Comparison of ENCODE assay signal across 7 cellular contexts in the genomic region with DNA sequence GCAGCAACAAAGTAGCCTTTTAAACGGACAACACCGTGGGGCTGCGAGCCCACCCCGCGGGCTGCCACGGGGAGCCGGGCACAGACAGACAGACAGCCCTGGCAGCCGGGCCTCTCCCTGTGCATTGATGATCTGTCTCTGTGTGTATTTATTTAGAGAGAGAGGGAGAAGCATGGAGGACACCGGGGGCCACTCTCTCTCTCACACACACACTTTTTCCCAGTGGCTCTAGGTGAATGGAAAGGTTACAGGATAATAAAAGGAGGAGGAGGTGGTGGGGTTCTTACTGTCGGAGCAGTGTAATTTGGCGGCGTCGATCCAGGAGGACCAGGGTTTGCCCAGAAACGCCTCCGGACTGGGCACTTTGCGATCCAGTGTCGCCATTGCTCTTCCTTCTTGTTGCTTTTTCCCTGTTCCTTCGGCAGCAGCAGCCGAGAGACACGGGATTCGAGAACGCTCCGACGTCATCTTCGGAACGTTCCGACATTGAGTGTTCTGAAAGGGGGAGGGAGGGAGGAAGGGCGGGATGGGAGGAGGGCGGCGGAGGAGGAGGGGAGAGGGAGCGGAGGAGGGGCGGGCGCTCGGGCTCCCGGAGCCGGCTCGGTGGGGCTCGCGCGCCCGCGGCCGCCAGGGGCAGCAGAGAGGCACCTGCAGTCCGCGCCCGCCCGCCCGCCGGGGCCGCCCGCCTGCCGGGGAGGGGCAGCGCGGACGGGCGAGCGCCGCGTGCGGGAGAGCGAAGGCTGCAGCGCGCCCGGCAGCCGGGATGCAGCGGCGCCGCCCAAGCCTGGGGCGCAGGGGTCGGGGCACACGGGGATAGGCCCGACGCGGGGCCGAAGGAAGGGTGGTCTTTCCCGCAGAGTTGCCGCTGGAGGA. TPM values are rescaled to one million over a fixed set of nuclear protein-coding genes. Genes with fewer than 3 reads are reported as not detected.
DNase-seq lines count a peak whose midpoint lies in the region; ATAC-seq and TF ChIP-seq lines count a peak whose summit lies in the region.

A gene with protein sequence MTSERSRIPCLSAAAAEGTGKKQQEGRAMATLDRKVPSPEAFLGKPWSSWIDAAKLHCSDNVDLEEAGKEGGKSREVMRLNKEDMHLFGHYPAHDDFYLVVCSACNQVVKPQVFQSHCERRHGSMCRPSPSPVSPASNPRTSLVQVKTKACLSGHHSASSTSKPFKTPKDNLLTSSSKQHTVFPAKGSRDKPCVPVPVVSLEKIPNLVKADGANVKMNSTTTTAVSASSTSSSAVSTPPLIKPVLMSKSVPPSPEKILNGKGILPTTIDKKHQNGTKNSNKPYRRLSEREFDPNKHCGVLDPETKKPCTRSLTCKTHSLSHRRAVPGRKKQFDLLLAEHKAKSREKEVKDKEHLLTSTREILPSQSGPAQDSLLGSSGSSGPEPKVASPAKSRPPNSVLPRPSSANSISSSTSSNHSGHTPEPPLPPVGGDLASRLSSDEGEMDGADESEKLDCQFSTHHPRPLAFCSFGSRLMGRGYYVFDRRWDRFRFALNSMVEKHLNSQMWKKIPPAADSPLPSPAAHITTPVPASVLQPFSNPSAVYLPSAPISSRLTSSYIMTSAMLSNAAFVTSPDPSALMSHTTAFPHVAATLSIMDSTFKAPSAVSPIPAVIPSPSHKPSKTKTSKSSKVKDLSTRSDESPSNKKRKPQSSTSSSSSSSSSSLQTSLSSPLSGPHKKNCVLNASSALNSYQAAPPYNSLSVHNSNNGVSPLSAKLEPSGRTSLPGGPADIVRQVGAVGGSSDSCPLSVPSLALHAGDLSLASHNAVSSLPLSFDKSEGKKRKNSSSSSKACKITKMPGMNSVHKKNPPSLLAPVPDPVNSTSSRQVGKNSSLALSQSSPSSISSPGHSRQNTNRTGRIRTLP (minus strand): TSS at position 509 of the 873 bp plus-strand sequence. CDS start 41 bp downstream, at position 468.

- H3K27ac ChIP-seq in spleen: peak within 1 kb of the TSS; percentile 54 to 84 (median 73)

- ATAC-seq in GM18511 (IDR thresholded peaks at IDR 0.05; ENCODE audit: unreplicated experiment) (peak; percentile 93), HG03175 (IDR thresholded peaks at IDR 0.05; ENCODE audit: unreplicated experiment) (peak; percentile 94)

- peak in 1 of 3 donors; percentile 41 for TF ChIP-seq POLR2A in spleen (IDR thresholded peaks at IDR 0.05)

- H3K36me3 ChIP-seq in spleen: no peaks in the 10 kb centered on the region

- 0 to 1% (median 1%) methylated on average over 40 to 77 of the region's 77 CpGs for WGBS in spleen, 5 donors

- intact Hi-C loops in spleen (cut with DNase I; ENCODE audit: low total_unique reads): loop anchor here (10.0 kb wide), 1 partner anchor 222 kb away; no protein-coding TSS in a partner anchor

- H3K4me1 ChIP-seq in spleen: peaks cover 6 to 48% (median 24%) of the 10 kb centered on the region in 6 donors

- peak within 1 kb of the TSS; percentile 37 to 91 (median 61) for H3K4me3 ChIP-seq in spleen

- peak; percentile 83 to 96 for DNase-seq in NCI-H446 (lab: John Stamatoyannopoulos, UW)
- peak; percentile 79 to 89 (median 84) for DNase-seq in activated CD4-positive, CD25-positive, alpha-beta regulatory T cell (lab: John Stamatoyannopoulos, UW)
- DNase-seq in central memory CD4-positive, alpha-beta T cell: peak; percentile 83
- peak; percentile 98 for DNase-seq in iris pigment epithelial cell (ENCODE audit: low read depth)
- peak; percentile 97 for DNase-seq in spleen

- TF ChIP-seq CTCF in spleen (IDR thresholded peaks at IDR 0.05 in 8 of 11, conservative IDR thresholded peaks at IDR 0.05 in 3 of 11): peak in 9 of 11 experiments; percentile 25 to 80 (median 63)

- H3K9me3 ChIP-seq in spleen: no peaks in the 10 kb centered on the region

- H3K27me3 ChIP-seq in spleen (replicated peaks in 1 of 7): peaks cover 0 to 20% (median 4%) of the 10 kb centered on the region in 7 donors

RNA-seq across cellular contexts. Expression of the gene that starts here (rescaled TPM):
- 10 to 100 TPM; 14.0 to 29.3 (median 23.2) TPM for total RNA-seq in spleen
- polyA plus RNA-seq in spleen: 1 to 10 TPM; 2.4 to 4.8 (median 2.7) TPM

Comparison
In these comparisons a context has a peak if more than half of its experiments do, and no peak if none do; other contexts are left out.
1. Peak in every context shown above with its lines: DNase-seq, ATAC-seq, H3K4me3 ChIP-seq and H3K27ac ChIP-seq.